Comparison of ENCODE assay signal across 20 cellular contexts in the genomic region with DNA sequence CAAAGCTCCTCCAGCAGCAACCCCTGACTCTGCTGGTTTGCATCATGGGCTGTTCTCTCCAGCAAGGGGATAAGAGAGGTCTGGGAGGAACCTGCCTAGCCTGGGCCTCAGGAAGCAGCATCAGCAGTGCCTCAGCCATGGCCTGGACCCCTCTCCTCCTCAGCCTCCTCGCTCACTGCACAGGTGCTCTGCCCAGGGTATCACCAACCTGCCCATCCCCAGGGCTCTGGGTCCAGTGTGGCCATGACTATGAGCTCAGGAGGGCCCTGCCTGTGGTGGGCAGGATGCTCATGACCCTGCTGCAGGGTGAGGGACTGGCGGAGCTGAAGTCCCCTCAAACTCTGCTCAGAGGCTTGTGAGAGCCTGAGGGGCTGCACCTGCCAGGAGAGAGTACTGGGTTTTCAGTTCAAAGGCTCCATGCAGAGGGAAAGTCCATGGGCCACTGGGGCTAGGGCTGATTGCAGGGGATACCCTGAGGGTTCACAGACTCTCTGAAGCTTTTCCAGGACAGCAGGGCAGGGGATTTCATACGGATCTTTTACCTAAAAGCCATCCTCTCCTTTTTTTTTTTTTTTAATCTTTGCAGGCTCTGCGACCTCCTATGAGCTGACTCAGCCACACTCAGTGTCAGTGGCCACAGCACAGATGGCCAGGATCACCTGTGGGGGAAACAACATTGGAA.
DNase-seq lines count a peak whose midpoint lies in the region; ATAC-seq and TF ChIP-seq lines count a peak whose summit lies in the region.
"Had no signal": no experiment of that assay in that cellular context is flagged by ENCODE, and none has a peak within 500 bp of the region (broad histone marks: within the 10 kb centered on the region; RNA-seq: fewer than 3 reads in every experiment).

No MANE protein-coding gene starts in this region.

- peaks cover 0 to 27% (median 0%) of the 10 kb centered on the region in 45 donors for H3K27me3 ChIP-seq in dorsolateral prefrontal cortex

- H3K4me3 ChIP-seq in NB4 (ENCODE audit: low read depth, low read length), result no peak overlapping the region
- H3K4me3 ChIP-seq in dorsolateral prefrontal cortex, result no peak overlapping the region

- no peaks in the 10 kb centered on the region for H3K9me3 Mint-ChIP-seq in immature natural killer cell
- no peaks in the 10 kb centered on the region for H3K9me3 Mint-ChIP-seq in type B pancreatic cell
- H3K9me3 Mint-ChIP-seq: HFFc6 had no signal

- peaks cover 0 to 16% (median 4%) of the 10 kb centered on the region in 3 donors for H3K36me3 Mint-ChIP-seq in immature natural killer cell
- no peaks in the 10 kb centered on the region for H3K36me3 Mint-ChIP-seq in type B pancreatic cell

- H3K27ac Mint-ChIP-seq in immature natural killer cell, result peak overlapping the region in 4 of 6 donors; percentile 59 to 68 (median 66)
- no peak overlapping the region for H3K27ac Mint-ChIP-seq in type B pancreatic cell
- H3K27ac Mint-ChIP-seq: HFFc6 had no signal

- no peak for TF ChIP-seq POLR2A in NB4 (IDR thresholded peaks at IDR 0.05; ENCODE audit: extremely low read depth, insufficient read length)

- no peak for TF ChIP-seq CTCF in NB4 (IDR thresholded peaks at IDR 0.05; ENCODE audit: low read depth, low read length)
- no peak for TF ChIP-seq CTCF in type B pancreatic cell (conservative IDR thresholded peaks at IDR 0.05)
- no peak for TF ChIP-seq CTCF in dorsolateral prefrontal cortex (IDR thresholded peaks at IDR 0.05 in 54 of 56, conservative IDR thresholded peaks at IDR 0.05 in 2 of 56; ENCODE audit: low read depth in 1 of 56, partially characterized antibody in 56 of 56)

- H3K27me3 Mint-ChIP-seq in immature natural killer cell (ENCODE audit: low read depth in 3 of 3), result peaks cover 1 to 4% (median 3%) of the 10 kb centered on the region in 3 donors
- H3K27me3 Mint-ChIP-seq in type B pancreatic cell, result peaks cover 57% of the 10 kb centered on the region

- peaks cover 50 to 80% of the 10 kb centered on the region in 2 donors for H3K4me1 Mint-ChIP-seq in immature natural killer cell
- H3K4me1 Mint-ChIP-seq in type B pancreatic cell (ENCODE audit: unreplicated experiment), result no peaks in the 10 kb centered on the region

- intact Hi-C loops in dorsolateral prefrontal cortex (cut with DNase I), result no loop called here
- intact Hi-C loops in posterior vena cava (cut with DNase I), result no loop called here

- DNase-seq in activated CD8-positive, alpha-beta memory T cell treated with anti-CD3 and anti-CD28 coated beads for 24 hours, result peak; percentile 47
- no peak for DNase-seq in activated CD8-positive, alpha-beta memory T cell treated with anti-CD3 and anti-CD28 coated beads, Interleukin-2, amount 50 U/mL, for 48 hours
- peak; percentile 19 for DNase-seq in NB4 (ENCODE audit: low read depth)
- DNase-seq in immature natural killer cell, result no peak
- peak; percentile 58 for DNase-seq in type B pancreatic cell (ENCODE audit: extremely low spot score, unreplicated experiment)
- DNase-seq in dorsolateral prefrontal cortex, result no peak
- no peak for DNase-seq in posterior vena cava (ENCODE audit: low spot score)
- DNase-seq: DMS153, HFFc6, MM.1S, NCI-H1105 treated with DMSO at 0.1 percent for 48 hours, NCI-H187 treated with DMSO at 0.1 percent for 48 hours, NCI-H2171, NCI-H774, Right ventricle myocardium superior had no signal

- H3K27ac ChIP-seq in dorsolateral prefrontal cortex, result no peak overlapping the region
- H3K27ac ChIP-seq: 22Rv1 had no signal

- no peak for ATAC-seq in HG03457 (IDR thresholded peaks at IDR 0.05; ENCODE audit: unreplicated experiment)
- ATAC-seq: HepG2, Panc1, SK-N-SH treated with all-trans-retinoic acid at 6 μM for 48 hours had no signal

- H3K4me3 Mint-ChIP-seq in immature natural killer cell, result no peak overlapping the region
- H3K4me3 Mint-ChIP-seq in type B pancreatic cell, result no peak overlapping the region
- H3K4me3 Mint-ChIP-seq: HFFc6 had no signal

Comparison
In these comparisons a context has a peak if more than half of its experiments do, and no peak if none do; other contexts are left out.
1. DNase-seq: peak in activated CD8-positive, alpha-beta memory T cell treated with anti-CD3 and anti-CD28 coated beads for 24 hours (single experiment), NB4 (single experiment) and type B pancreatic cell (single experiment); none in activated CD8-positive, alpha-beta memory T cell treated with anti-CD3 and anti-CD28 coated beads, Interleukin-2, amount 50 U/mL, for 48 hours (single experiment), immature natural killer cell (0 of 3), dorsolateral prefrontal cortex (0 of 10) and posterior vena cava (single experiment).